15 cellular contexts compared by ENCODE assay signal in genomic region chr4:118173956-118174355, GRCh38.
A peak's percentile ranks its signal among the peaks of the same experiment; 100 is the strongest.
DNase-seq lines count a peak whose midpoint lies in the region; ATAC-seq and TF ChIP-seq lines count a peak whose summit lies in the region.
"Had no signal": no experiment of that assay in that cellular context is flagged by ENCODE, and none has a peak within 500 bp of the region (broad histone marks: within the 10 kb centered on the region; RNA-seq: fewer than 3 reads in every experiment).

No MANE protein-coding gene starts in this region.

- no peak overlapping the region for H3K27ac ChIP-seq in CD8-positive, alpha-beta T cell (ENCODE audit: low read depth, low read length)

- H3K4me1 ChIP-seq in CD8-positive, alpha-beta T cell (ENCODE audit: insufficient read depth, low read length), result no peaks in the 10 kb centered on the region

- H3K36me3 Mint-ChIP-seq in T-helper 2 cell treated with Interferon-gamma antibody and Interleukin-4, amounts not matched to agents 5 μg/mL and 100 μg/mL, for 36 hours (ENCODE audit: low read depth), result peaks cover 4% of the 10 kb centered on the region
- no peaks in the 10 kb centered on the region for H3K36me3 Mint-ChIP-seq in CD8-positive, alpha-beta T cell
- H3K36me3 Mint-ChIP-seq: stimulated activated effector memory CD8-positive, alpha-beta T cell treated with anti-CD3 and anti-CD28 coated beads, Interleukin-12 subunit alpha, Interleukin-12 subunit beta, amount 100 ng/mL, for 72 hours; T-cell had no signal

- no peak overlapping the region for H3K4me3 ChIP-seq in HFF-Myc (replicated peaks; ENCODE audit: low read depth, low read length)
- no peak overlapping the region for H3K4me3 ChIP-seq in foreskin fibroblast (ENCODE audit: low read depth in 1 of 2, low read length in 2 of 2)
- H3K4me3 ChIP-seq in CD8-positive, alpha-beta T cell (ENCODE audit: low read depth, low read length), result no peak overlapping the region

- H3K27ac Mint-ChIP-seq in T-helper 2 cell treated with Interferon-gamma antibody and Interleukin-4, amounts not matched to agents 5 μg/mL and 100 μg/mL, for 36 hours, result peak overlapping the region; percentile 32
- H3K27ac Mint-ChIP-seq in CD8-positive, alpha-beta T cell, result no peak overlapping the region
- H3K27ac Mint-ChIP-seq: stimulated activated effector memory CD8-positive, alpha-beta T cell treated with anti-CD3 and anti-CD28 coated beads, Interleukin-12 subunit alpha, Interleukin-12 subunit beta, amount 100 ng/mL, for 72 hours; T-cell had no signal

- intact Hi-C loops in cardiac septum (cut with DNase I), result no loop called here
- intact Hi-C loops in CD8-positive, alpha-beta T cell (cut with DNase I, micrococcal nuclease), result no loop called here

- H3K4me3 Mint-ChIP-seq in T-helper 2 cell treated with Interferon-gamma antibody and Interleukin-4, amounts not matched to agents 5 μg/mL and 100 μg/mL, for 36 hours, result peak overlapping the region; percentile 54
- no peak overlapping the region for H3K4me3 Mint-ChIP-seq in CD8-positive, alpha-beta T cell
- H3K4me3 Mint-ChIP-seq: stimulated activated effector memory CD8-positive, alpha-beta T cell treated with anti-CD3 and anti-CD28 coated beads, Interleukin-12 subunit alpha, Interleukin-12 subunit beta, amount 100 ng/mL, for 72 hours; T-cell had no signal

- TF ChIP-seq CTCF in HFF-Myc (IDR thresholded peaks at IDR 0.05; ENCODE audit: low read depth, low read length, missing control alignments), result no peak
- TF ChIP-seq CTCF in foreskin fibroblast (IDR thresholded peaks at IDR 0.05; ENCODE audit: low read depth, low read length), result no peak
- no peak for TF ChIP-seq CTCF in CD8-positive, alpha-beta T cell (IDR thresholded peaks at IDR 0.05)

- CTCF ChIA-PET in CD8-positive, alpha-beta T cell (lab: Charles Lee), result no interaction called here

- POLR2A ChIA-PET in CD8-positive, alpha-beta T cell (lab: Charles Lee), result interaction anchor here (0.6 kb wide), 1 partner anchor 8 kb away, joined by 3 read pairs; no protein-coding TSS in a partner anchor

- no peaks in the 10 kb centered on the region for H3K27me3 ChIP-seq in CD8-positive, alpha-beta T cell (ENCODE audit: insufficient read depth, low read length)

- no peak for ATAC-seq in CD8-positive, alpha-beta T cell
- ATAC-seq: stimulated activated effector memory CD8-positive, alpha-beta T cell treated with anti-CD3 and anti-CD28 coated beads, Interleukin-12 subunit alpha, Interleukin-12 subunit beta, amount 100 ng/mL, for 72 hours had no signal

- no peaks in the 10 kb centered on the region for H3K36me3 ChIP-seq in CD8-positive, alpha-beta T cell (ENCODE audit: insufficient read depth, low read length)

- no peaks in the 10 kb centered on the region for H3K9me3 ChIP-seq in CD8-positive, alpha-beta T cell (ENCODE audit: low read length)

- H3K9me3 Mint-ChIP-seq in T-helper 2 cell treated with Interferon-gamma antibody and Interleukin-4, amounts not matched to agents 5 μg/mL and 100 μg/mL, for 36 hours, result peaks cover 5% of the 10 kb centered on the region
- no peaks in the 10 kb centered on the region for H3K9me3 Mint-ChIP-seq in CD8-positive, alpha-beta T cell
- H3K9me3 Mint-ChIP-seq: stimulated activated effector memory CD8-positive, alpha-beta T cell treated with anti-CD3 and anti-CD28 coated beads, Interleukin-12 subunit alpha, Interleukin-12 subunit beta, amount 100 ng/mL, for 72 hours; T-cell had no signal

- peaks cover 5% of the 10 kb centered on the region for H3K27me3 Mint-ChIP-seq in T-helper 2 cell treated with Interferon-gamma antibody and Interleukin-4, amounts not matched to agents 5 μg/mL and 100 μg/mL, for 36 hours (ENCODE audit: low read depth)
- H3K27me3 Mint-ChIP-seq in CD8-positive, alpha-beta T cell (ENCODE audit: low read depth), result peaks cover 2% of the 10 kb centered on the region
- H3K27me3 Mint-ChIP-seq: T-cell had no signal

- H3K4me1 Mint-ChIP-seq in T-helper 2 cell treated with Interferon-gamma antibody and Interleukin-4, amounts not matched to agents 5 μg/mL and 100 μg/mL, for 36 hours (ENCODE audit: low read depth), result peaks cover 43% of the 10 kb centered on the region
- peaks cover 7% of the 10 kb centered on the region for H3K4me1 Mint-ChIP-seq in CD8-positive, alpha-beta T cell (ENCODE audit: low read depth)
- H3K4me1 Mint-ChIP-seq: stimulated activated effector memory CD8-positive, alpha-beta T cell treated with anti-CD3 and anti-CD28 coated beads, Interleukin-12 subunit alpha, Interleukin-12 subunit beta, amount 100 ng/mL, for 72 hours had no signal

- DNase-seq in AG08395 (ENCODE audit: low spot score) (peak; percentile 74), HFF-Myc (ENCODE audit: extremely low read depth, low read depth) (peak; percentile 86), foreskin fibroblast (peak; percentile 75 to 87), cardiac septum (ENCODE audit: low spot score) (no peak), cortex of kidney (lab: John Stamatoyannopoulos, UW) (no peak), retina (no peak)
- peak; percentile 50 for DNase-seq in T-helper 2 cell treated with Interferon-gamma antibody and Interleukin-4, amounts not matched to agents 5 μg/mL and 100 μg/mL, for 36 hours (ENCODE audit: low spot score)
- no peak for DNase-seq in CD8-positive, alpha-beta T cell
- DNase-seq: activated CD8-positive, alpha-beta memory T cell treated with anti-CD3 and anti-CD28 coated beads, Interleukin-2, amount 50 U/mL, for 4 hours; COR-L47; hypothalamus; NCI-H526 treated with DMSO at 0.1 percent for 48 hours; stimulated activated CD4-positive, alpha-beta T cell treated with anti-CD3 and anti-CD28 coated beads, Interleukin-12 subunit alpha, Interleukin-12 subunit beta, amount 100 ng/mL, for 4 hours; T-cell had no signal

Comparison
In these comparisons a context has a peak if more than half of its experiments do, and no peak if none do; other contexts are left out.
1. DNase-seq: peak in AG08395 (single experiment), HFF-Myc (single experiment), T-helper 2 cell treated with Interferon-gamma antibody and Interleukin-4, amounts not matched to agents 5 μg/mL and 100 μg/mL, for 36 hours (single experiment) and foreskin fibroblast (2 of 2); none in cardiac septum (single experiment), cortex of kidney (single experiment), retina (single experiment) and CD8-positive, alpha-beta T cell (0 of 7).